ENCODE assay signal across 9 cellular contexts in the genomic region with DNA sequence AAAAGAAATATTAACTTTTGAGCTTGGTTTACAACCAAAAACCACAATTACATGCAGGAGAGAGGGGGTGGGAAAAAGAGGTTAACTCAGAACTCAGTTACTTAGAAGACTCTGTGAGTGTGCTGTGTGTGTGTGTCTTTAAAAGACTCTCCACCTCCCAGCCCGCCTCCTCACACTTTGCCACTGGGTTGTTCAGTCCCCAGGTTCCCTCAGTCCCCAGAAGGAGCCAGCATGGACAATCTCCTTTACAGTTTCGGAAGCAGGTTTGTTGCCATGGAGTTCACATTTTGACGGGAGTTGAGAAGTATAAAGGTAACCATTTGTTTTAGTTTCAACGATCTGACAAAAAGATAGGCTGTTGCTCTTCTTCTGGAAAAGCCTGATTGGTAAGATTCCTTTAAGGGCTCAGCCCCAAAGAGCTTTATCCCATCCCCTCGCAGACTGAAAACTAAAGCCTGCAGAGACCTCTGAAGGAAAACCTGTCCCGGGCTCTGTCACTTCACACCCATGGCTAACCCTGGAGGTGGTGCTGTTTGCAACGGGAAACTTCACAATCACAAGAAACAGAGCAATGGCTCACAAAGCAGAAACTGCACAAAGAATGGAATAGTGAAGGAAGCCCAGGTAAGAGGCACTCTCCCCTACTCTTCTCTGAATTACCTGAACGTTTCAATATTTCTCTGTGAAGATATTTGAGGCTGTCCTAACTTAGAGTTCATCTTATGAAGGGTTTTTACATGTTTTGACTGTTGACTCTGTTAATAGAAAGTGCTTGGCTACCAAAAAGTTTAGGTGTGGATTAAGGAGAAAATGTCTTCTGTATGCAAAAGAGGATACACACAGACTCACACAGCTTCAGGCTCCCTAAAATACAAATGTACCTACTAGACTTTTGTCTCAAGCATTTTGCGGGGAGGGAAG. TPM values are rescaled to one million over a fixed set of nuclear protein-coding genes. Genes with fewer than 3 reads are reported as not detected.
DNase-seq lines count a peak whose midpoint lies in the region; ATAC-seq and TF ChIP-seq lines count a peak whose summit lies in the region.
"Had no signal": no experiment of that assay in that cellular context is flagged by ENCODE, and none has a peak within 500 bp of the region (broad histone marks: within the 10 kb centered on the region; RNA-seq: fewer than 3 reads in every experiment).

Gene SPTLC3 (plus strand): TSS at position 212 of the 921 bp plus-strand sequence. CDS start 296 bp downstream, at position 508.

- DNase-seq in A673 (ENCODE audit: low spot score) (peak; percentile 28), WTC11 (ENCODE audit: low spot score) (peak; percentile 24), heart left ventricle (peak in 3 of 5 donors; percentile 22 to 42 (median 26)), psoas muscle (peak in 1 of 2 donors; percentile 16), NCI-H2171 (lab: John Stamatoyannopoulos, UW) (no peak), NCI-H1048 (lab: John Stamatoyannopoulos, UW) (no peak)

- peak within 1 kb of the TSS; percentile 64 for H3K27ac Mint-ChIP-seq in WTC11

- WGBS in heart left ventricle, 4 donors: 5 to 10% (median 8%) methylated on average over 9 of the region's 9 CpGs
- WGBS in psoas muscle, 3 donors: 2 to 3% (median 2%) methylated on average over 9 of the region's 9 CpGs

- H3K4me1 ChIP-seq in A673 (ENCODE audit: insufficient read depth, low read length, poor library complexity, severe bottlenecking) (no peaks in the 10 kb centered on the region), heart left ventricle (peaks cover 0 to 28% (median 14%) of the 10 kb centered on the region in 12 donors), psoas muscle (no peaks in the 10 kb centered on the region)

- TF ChIP-seq CTCF in A673 (conservative IDR thresholded peaks at IDR 0.05; ENCODE audit: low read depth, low read length) (0 out of 2 replicates have a peak, but pooled peaks have one; percentile 13), WTC11 (IDR thresholded peaks at IDR 0.05) (no peak), heart left ventricle (IDR thresholded peaks at IDR 0.05) (peak in 4 of 12 donors; percentile 12 to 38 (median 26)), psoas muscle (IDR thresholded peaks at IDR 0.05) (no peak)

- intact Hi-C loops in A673 (cut with micrococcal nuclease; ENCODE audit: unreplicated experiment): no loop called here
- intact Hi-C loops in heart left ventricle (cut with DNase I): loop anchor here in 2 of 10 donors (5.0 to 10.0 kb wide), 2 partner anchors 56 to 58 kb away; no protein-coding TSS in a partner anchor
- intact Hi-C loops in psoas muscle (cut with DNase I): no loop called here

- CTCF ChIA-PET in A673 (lab: Charles Lee): interaction anchor here (0.7 kb wide), 1 partner anchor 84 kb away, joined by 3 read pairs; no protein-coding TSS in a partner anchor
- CTCF ChIA-PET in WTC11 (lab: Charles Lee): interaction anchor here (0.6 to 1.0 kb wide), 2 partner anchors 84 to 312 kb away, joined by 3 to 4 read pairs; no protein-coding TSS in a partner anchor

- no peaks in the 10 kb centered on the region for H3K27me3 Mint-ChIP-seq in WTC11 (ENCODE audit: low read depth)

- ATAC-seq in GM18867 (IDR thresholded peaks at IDR 0.05; ENCODE audit: unreplicated experiment) (peak; percentile 28), HG03095 (IDR thresholded peaks at IDR 0.05; ENCODE audit: unreplicated experiment) (peak; percentile 36), WTC11 (peak; percentile 84), heart left ventricle (peak; percentile 82 to 90 (median 86)), psoas muscle (peak in 3 of 4 donors; percentile 43 to 65 (median 63))

- H3K36me3 ChIP-seq in A673 (ENCODE audit: insufficient read depth, low read length, poor library complexity, severe bottlenecking): no peaks in the 10 kb centered on the region
- H3K36me3 ChIP-seq in heart left ventricle: no peaks in the 10 kb centered on the region
- H3K36me3 ChIP-seq in psoas muscle (ENCODE audit: insufficient read depth in 1 of 2, low read depth in 1 of 2): no peaks in the 10 kb centered on the region

- no peak for TF ChIP-seq POLR2A in heart left ventricle (IDR thresholded peaks at IDR 0.05)

- no peaks in the 10 kb centered on the region for H3K36me3 Mint-ChIP-seq in WTC11

- peak within 1 kb of the TSS; percentile 38 for H3K4me3 Mint-ChIP-seq in WTC11

- H3K4me1 Mint-ChIP-seq in WTC11: peaks cover 36% of the 10 kb centered on the region

- BruUV-seq in A673 (replicated peaks; lab: Mats Ljungman, UMichigan): no TSS peak

- no peaks in the 10 kb centered on the region for H3K9me3 Mint-ChIP-seq in WTC11

- no peaks in the 10 kb centered on the region for H3K9me3 ChIP-seq in A673 (ENCODE audit: low read depth, low read length, poor library complexity, severe bottlenecking)
- H3K9me3 ChIP-seq in heart left ventricle: no peaks in the 10 kb centered on the region
- no peaks in the 10 kb centered on the region for H3K9me3 ChIP-seq in psoas muscle

- H3K4me3 ChIP-seq in A673 (ENCODE audit: low read depth, low read length, poor library complexity, severe bottlenecking) (peak within 1 kb of the TSS; percentile 25), heart left ventricle (peak within 1 kb of the TSS in 11 of 12 donors; percentile 24 to 63 (median 53)), psoas muscle (peak within 1 kb of the TSS; percentile 60)

- POLR2A ChIA-PET in A673 (lab: Charles Lee; ENCODE audit: low non-redundant PET): no interaction called here
- POLR2A ChIA-PET in WTC11 (lab: Charles Lee): no interaction called here

- H3K27ac ChIP-seq in A673 (ENCODE audit: low read depth, low read length, poor library complexity, severe bottlenecking) (no peak within 1 kb of the TSS), heart left ventricle (peak within 1 kb of the TSS in 11 of 12 donors; percentile 44 to 85 (median 68)), psoas muscle (peak within 1 kb of the TSS; percentile 55)

- no peaks in the 10 kb centered on the region for H3K27me3 ChIP-seq in A673 (replicated peaks; ENCODE audit: insufficient read depth, low read depth, low read length, poor library complexity)
- no peaks in the 10 kb centered on the region for H3K27me3 ChIP-seq in heart left ventricle
- no peaks in the 10 kb centered on the region for H3K27me3 ChIP-seq in psoas muscle (ENCODE audit: insufficient read depth in 3 of 3, low read length in 2 of 3)

TF ChIP-seq in WTC11, 78 proteins besides CTCF, POLR2A, EP300 and RAD21:
- TF ChIP-seq EMX1 (CRISPR knock-in tag; IDR thresholded peaks at IDR 0.05) (no peak), PREB (CRISPR knock-in tag; IDR thresholded peaks at IDR 0.05; ENCODE audit: borderline replicate concordance) (no peak), TP53 (CRISPR knock-in tag; IDR thresholded peaks at IDR 0.05) (no peak), CDX4 (CRISPR knock-in tag; IDR thresholded peaks at IDR 0.05; ENCODE audit: borderline replicate concordance) (no peak), FOXJ3 (CRISPR knock-in tag; IDR thresholded peaks at IDR 0.05; ENCODE audit: borderline replicate concordance) (no peak), CBFB (CRISPR knock-in tag; IDR thresholded peaks at IDR 0.05; ENCODE audit: low read depth) (no peak), OVOL2 (CRISPR knock-in tag; IDR thresholded peaks at IDR 0.05; ENCODE audit: borderline replicate concordance) (no peak), GRHL2 (CRISPR knock-in tag; IDR thresholded peaks at IDR 0.05; ENCODE audit: insufficient replicate concordance, severe bottlenecking) (no peak), NFYB (CRISPR knock-in tag; conservative IDR thresholded peaks at IDR 0.05; ENCODE audit: low read depth) (no peak)
- TF ChIP-seq, protein P1, sequence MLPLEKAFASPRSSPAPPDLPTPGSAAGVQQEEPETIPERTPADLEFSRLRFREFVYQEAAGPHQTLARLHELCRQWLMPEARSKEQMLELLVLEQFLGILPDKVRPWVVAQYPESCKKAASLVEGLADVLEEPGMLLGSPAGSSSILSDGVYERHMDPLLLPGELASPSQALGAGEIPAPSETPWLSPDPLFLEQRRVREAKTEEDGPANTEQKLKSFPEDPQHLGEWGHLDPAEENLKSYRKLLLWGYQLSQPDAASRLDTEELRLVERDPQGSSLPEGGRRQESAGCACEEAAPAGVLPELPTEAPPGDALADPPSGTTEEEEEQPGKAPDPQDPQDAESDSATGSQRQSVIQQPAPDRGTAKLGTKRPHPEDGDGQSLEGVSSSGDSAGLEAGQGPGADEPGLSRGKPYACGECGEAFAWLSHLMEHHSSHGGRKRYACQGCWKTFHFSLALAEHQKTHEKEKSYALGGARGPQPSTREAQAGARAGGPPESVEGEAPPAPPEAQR (CRISPR knock-in tag; IDR thresholded peaks at IDR 0.05): no peak

RNA-seq across cellular contexts. Expression of gene SPTLC3, which starts in this region (rescaled TPM):
- total RNA-seq in A673 (2021): 0.06 and 0.22 TPM in 2 replicates
- 0.13 to 0.64 TPM (median 0.48 TPM) in 3 replicates for total RNA-seq in WTC11 (2021)
- 10 to 100 TPM in 1 of 9 donors, 1 to 10 TPM in 8; 3.6 to 15.4 (median 7.9) TPM for total RNA-seq in heart left ventricle
- 1 to 10 TPM in 1 of 2 donors, under 1 TPM in 1; 0.57 to 1.6 TPM for polyA plus RNA-seq in heart left ventricle
- 1 to 10 TPM in 1 of 4 donors, under 1 TPM in 3; 0.38 to 1.2 (median 0.72) TPM for total RNA-seq in psoas muscle
- under 1 TPM; 0.14 to 0.32 (median 0.30) TPM for polyA plus RNA-seq in psoas muscle
- polyA plus RNA-seq: neural cell had no signal

Comparison
In these comparisons a context has a peak if more than half of its experiments do, and no peak if none do; other contexts are left out.
1. Peak in DNase-seq and H3K4me3 ChIP-seq in A673; RNA of the gene not detected or under 1 TPM.
2. Peak in DNase-seq and ATAC-seq in WTC11; RNA of the gene not detected or under 1 TPM.
3. DNase-seq: peak in heart left ventricle (3 of 5); none in NCI-H2171 (single experiment) and NCI-H1048 (single experiment).
4. ATAC-seq: peak in every context shown above with its lines; median percentile 86 in heart left ventricle; 84 in WTC11; 63 in psoas muscle; 36 in HG03095; 28 in GM18867.
5. Peak in every context shown above with its lines, with median percentiles within 50 percentile points of each other: H3K4me3 ChIP-seq.